In the genomic region with DNA sequence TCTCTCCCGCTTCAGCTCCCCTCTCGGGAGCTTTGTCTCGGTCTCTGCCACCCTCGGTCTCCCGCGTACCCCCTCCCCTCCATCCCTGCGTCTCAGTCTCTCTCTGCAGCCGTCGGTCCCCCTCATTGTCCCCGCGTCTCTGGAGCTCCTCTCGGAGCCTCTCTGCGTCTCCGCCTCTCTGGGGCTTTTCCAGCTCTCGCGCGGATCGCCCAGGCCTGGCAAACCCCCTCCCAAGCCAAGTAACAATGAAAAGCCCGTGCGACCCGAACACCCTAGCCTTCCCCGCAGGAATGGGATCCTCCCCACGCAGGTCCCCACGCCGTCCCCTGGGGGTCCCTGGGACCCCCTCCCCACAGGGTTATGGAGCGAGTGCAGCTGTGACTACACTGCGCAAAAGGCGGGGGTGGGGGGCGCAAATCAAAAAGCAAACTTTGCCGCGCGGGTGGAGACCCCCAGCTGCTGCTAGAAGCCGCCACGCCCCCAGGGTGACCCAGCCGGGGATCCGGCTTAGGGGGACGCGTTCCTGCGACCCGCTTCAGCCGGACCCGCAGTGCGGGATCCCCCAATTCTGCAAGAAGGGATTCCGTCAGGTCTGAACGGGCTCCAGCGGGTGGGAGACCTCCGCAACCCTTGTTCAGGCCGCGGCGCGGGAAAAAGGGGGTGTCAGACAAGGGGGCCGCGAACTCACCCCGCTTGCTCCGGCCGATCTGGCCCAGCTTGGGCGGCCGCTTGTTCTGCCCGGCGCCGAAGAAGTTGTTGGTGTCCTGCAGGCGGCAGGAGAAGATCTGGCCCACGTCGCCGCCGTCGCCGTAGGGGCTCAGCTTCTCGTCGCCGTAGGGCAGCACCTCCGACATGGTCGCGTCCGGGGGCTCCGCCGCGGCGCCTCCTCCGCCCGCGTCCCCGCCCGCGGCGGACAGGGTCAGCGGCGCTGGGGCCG, we compare ENCODE assay signal across 8 cellular contexts. TPM values are rescaled to one million over a fixed set of nuclear protein-coding genes. Genes with fewer than 3 reads are reported as not detected.
DNase-seq lines count a peak whose midpoint lies in the region; ATAC-seq, FAIRE-seq and TF ChIP-seq lines count a peak whose summit lies in the region.

No MANE protein-coding gene starts in this region.

- peaks cover 73% of the 10 kb centered on the region for H3K27me3 Mint-ChIP-seq in activated CD4-positive, alpha-beta T cell treated with anti-CD3 and anti-CD28 coated beads, Interleukin-2, amount 10 ng/mL, durations not matched to agents 7 days and 5 days
- peaks cover 30% of the 10 kb centered on the region for H3K27me3 Mint-ChIP-seq in astrocyte (ENCODE audit: low read depth, unreplicated experiment)

- CTCF ChIA-PET in activated CD4-positive, alpha-beta T cell treated with anti-CD3 and anti-CD28 coated beads, Interleukin-2, amount 10 ng/mL, durations not matched to agents 7 days and 5 days (lab: Charles Lee), result interaction anchor here (0.6 to 1.8 kb wide), 4 partner anchors 9 to 156 kb away, joined by 3 to 5 read pairs (median 4); no protein-coding TSS in a partner anchor

- H3K9me3 Mint-ChIP-seq in activated CD4-positive, alpha-beta T cell treated with anti-CD3 and anti-CD28 coated beads, Interleukin-2, amount 10 ng/mL, durations not matched to agents 7 days and 5 days, result no peaks in the 10 kb centered on the region
- H3K9me3 Mint-ChIP-seq in astrocyte (ENCODE audit: unreplicated experiment), result no peaks in the 10 kb centered on the region

- H3K4me3 ChIP-seq in astrocyte (ENCODE audit: insufficient read depth, low read depth, low read length), result peak overlapping the region; percentile 92
- H3K4me3 ChIP-seq in kidney (ENCODE audit: low read length in 2 of 2), result peak overlapping the region; percentile 81 to 85
- peak overlapping the region; percentile 35 to 63 (median 61) for H3K4me3 ChIP-seq in subcutaneous abdominal adipose tissue (ENCODE audit: low read depth in 1 of 5, low read length in 5 of 5)

- H3K36me3 ChIP-seq in astrocyte (ENCODE audit: insufficient read depth, low read length) (no peaks in the 10 kb centered on the region), kidney (ENCODE audit: control insufficient read depth in 1 of 2, insufficient read depth in 2 of 2, low read length in 2 of 2) (no peaks in the 10 kb centered on the region), subcutaneous abdominal adipose tissue (ENCODE audit: control insufficient read depth in 5 of 5, insufficient read depth in 5 of 5, low read length in 5 of 5) (no peaks in the 10 kb centered on the region)

- peaks cover 11% of the 10 kb centered on the region for H3K4me1 Mint-ChIP-seq in activated CD4-positive, alpha-beta T cell treated with anti-CD3 and anti-CD28 coated beads, Interleukin-2, amount 10 ng/mL, durations not matched to agents 7 days and 5 days
- H3K4me1 Mint-ChIP-seq in astrocyte (ENCODE audit: low read depth, unreplicated experiment), result peaks cover 25% of the 10 kb centered on the region

- no peak for ATAC-seq in GM18517 (IDR thresholded peaks at IDR 0.05; ENCODE audit: unreplicated experiment)

- POLR2A ChIA-PET in activated CD4-positive, alpha-beta T cell treated with anti-CD3 and anti-CD28 coated beads, Interleukin-2, amount 10 ng/mL, durations not matched to agents 7 days and 5 days (lab: Charles Lee), result no interaction called here

- no peaks in the 10 kb centered on the region for H3K9me3 ChIP-seq in astrocyte (ENCODE audit: insufficient read depth, low read depth, low read length)
- H3K9me3 ChIP-seq in kidney (ENCODE audit: control insufficient read depth in 1 of 2, low read length in 2 of 2), result no peaks in the 10 kb centered on the region
- H3K9me3 ChIP-seq in subcutaneous abdominal adipose tissue (ENCODE audit: control insufficient read depth in 5 of 5, low read length in 5 of 5), result no peaks in the 10 kb centered on the region

- H3K4me2 ChIP-seq in astrocyte (ENCODE audit: low read length), result peak overlapping the region; percentile 100

- H3K36me3 Mint-ChIP-seq in activated CD4-positive, alpha-beta T cell treated with anti-CD3 and anti-CD28 coated beads, Interleukin-2, amount 10 ng/mL, durations not matched to agents 7 days and 5 days (ENCODE audit: low read depth), result no peaks in the 10 kb centered on the region
- H3K36me3 Mint-ChIP-seq in astrocyte (ENCODE audit: low read depth, unreplicated experiment), result no peaks in the 10 kb centered on the region

- intact Hi-C loops in kidney (cut with DNase I), result no loop called here

- no peak for TF ChIP-seq CTCF in astrocyte (IDR thresholded peaks at IDR 0.05; ENCODE audit: insufficient read depth, low read depth, low read length)
- no peak for TF ChIP-seq CTCF in kidney (IDR thresholded peaks at IDR 0.05; ENCODE audit: borderline replicate concordance, extremely low read depth, insufficient read depth)

- H3K27me3 ChIP-seq in astrocyte (ENCODE audit: insufficient read depth, low read length) (no peaks in the 10 kb centered on the region), subcutaneous abdominal adipose tissue (ENCODE audit: control insufficient read depth in 5 of 5, insufficient read depth in 4 of 5, low read length in 5 of 5) (peaks cover 21 to 62% (median 43%) of the 10 kb centered on the region in 5 donors)

- FAIRE-seq in astrocyte (lab: Jason Lieb, UNC), result no peak
- no peak for FAIRE-seq in kidney (lab: Jason Lieb, UNC)

- H4K20me1 ChIP-seq in astrocyte (ENCODE audit: insufficient read depth, low read length), result peaks cover 46% of the 10 kb centered on the region

- no peak for DNase-seq in activated CD4-positive, alpha-beta T cell treated with anti-CD3 and anti-CD28 coated beads, Interleukin-2, amount 10 ng/mL, durations not matched to agents 7 days and 5 days
- no peak for DNase-seq in activated CD4-positive, alpha-beta T cell treated with anti-CD3 and anti-CD28 coated beads, Interleukin-2, amount 50 U/mL, for 4 hours
- DNase-seq in astrocyte (ENCODE audit: low read depth), result no peak
- DNase-seq in kidney, result peak; percentile 84
- DNase-seq in stimulated activated CD4-positive, alpha-beta T cell treated with anti-CD3 and anti-CD28 coated beads, Interleukin-2, amount 100 ng/mL, for 24 hours, result no peak
- DNase-seq in cerebellar nuclear complex (lab: John Stamatoyannopoulos, UW), result no peak

- H3K9ac ChIP-seq in astrocyte (ENCODE audit: low read length), result peak overlapping the region; percentile 95
- H3K9ac ChIP-seq in kidney (ENCODE audit: low read length in 2 of 2), result peak overlapping the region; percentile 74 to 81
- H3K9ac ChIP-seq in subcutaneous abdominal adipose tissue (ENCODE audit: low read length in 5 of 5), result peak overlapping the region in 2 of 5 donors; percentile 30 to 37

- H3K27ac ChIP-seq in astrocyte (ENCODE audit: low read depth, low read length) (peak overlapping the region; percentile 45), kidney (ENCODE audit: low read depth in 2 of 2, low read length in 2 of 2) (peak overlapping the region; percentile 84 to 92), subcutaneous abdominal adipose tissue (ENCODE audit: low read depth, low read length) (no peak overlapping the region)

- peak overlapping the region; percentile 62 for H3K27ac Mint-ChIP-seq in activated CD4-positive, alpha-beta T cell treated with anti-CD3 and anti-CD28 coated beads, Interleukin-2, amount 10 ng/mL, durations not matched to agents 7 days and 5 days
- peak overlapping the region; percentile 75 for H3K27ac Mint-ChIP-seq in astrocyte (ENCODE audit: unreplicated experiment)

- H3K4me1 ChIP-seq in astrocyte (ENCODE audit: insufficient read depth, low read length) (peaks cover 23% of the 10 kb centered on the region), kidney (ENCODE audit: control insufficient read depth in 1 of 2, insufficient read depth in 1 of 2, low read depth in 1 of 2, low read length in 2 of 2) (peaks cover 15 to 29% of the 10 kb centered on the region in 2 donors), subcutaneous abdominal adipose tissue (ENCODE audit: control insufficient read depth in 5 of 5, insufficient read depth in 5 of 5, low read length in 5 of 5) (peaks cover 0 to 31% (median 30%) of the 10 kb centered on the region in 5 donors)

- H2AFZ ChIP-seq in astrocyte (ENCODE audit: low read depth, low read length), result peak overlapping the region; percentile 69

- peaks cover 26% of the 10 kb centered on the region for H3K79me2 ChIP-seq in astrocyte (ENCODE audit: insufficient read depth, low read length)

- H3K4me3 Mint-ChIP-seq in activated CD4-positive, alpha-beta T cell treated with anti-CD3 and anti-CD28 coated beads, Interleukin-2, amount 10 ng/mL, durations not matched to agents 7 days and 5 days, result peak overlapping the region; percentile 61
- peak overlapping the region; percentile 91 for H3K4me3 Mint-ChIP-seq in astrocyte (ENCODE audit: unreplicated experiment)

RNA-seq across cellular contexts. Expression of gene CAMK2N1, which starts 1.2 kb away (rescaled TPM):
- under 1 TPM; 0.37 to 0.45 TPM for total RNA-seq in activated CD4-positive, alpha-beta T cell treated with anti-CD3 and anti-CD28 coated beads, Interleukin-2, amount 10 ng/mL, durations not matched to agents 7 days and 5 days
- 17.5 and 18.9 TPM in 2 replicates for total RNA-seq in astrocyte
- total RNA-seq in kidney, result 80.6 TPM
- polyA plus RNA-seq in kidney (ENCODE audit: insufficient read depth, low read depth, low replicate concordance), result 120 TPM

RNA-seq across cellular contexts. Expression of gene MUL1, which starts 23.2 kb away (rescaled TPM):
- 10 to 100 TPM; 17.4 to 20.1 TPM for total RNA-seq in activated CD4-positive, alpha-beta T cell treated with anti-CD3 and anti-CD28 coated beads, Interleukin-2, amount 10 ng/mL, durations not matched to agents 7 days and 5 days
- 30.1 and 32.5 TPM in 2 replicates for total RNA-seq in astrocyte
- total RNA-seq in kidney, result 33.0 TPM
- polyA plus RNA-seq in kidney (ENCODE audit: insufficient read depth, low read depth, low replicate concordance), result 40.0 TPM

Comparison
In these comparisons a context has a peak if more than half of its experiments do, and no peak if none do; other contexts are left out.
1. RNA of gene CAMK2N1, which starts 1.2 kb away (total RNA-seq): 80.6 TPM in kidney (single experiment) and 17.5 to 18.9 TPM in astrocyte; 0.37 to 0.45 TPM in activated CD4-positive, alpha-beta T cell treated with anti-CD3 and anti-CD28 coated beads, Interleukin-2, amount 10 ng/mL, durations not matched to agents 7 days and 5 days; every median in the first group is over 10 times any median in the second.
2. Peak in every context shown above with its lines, with median percentiles within 50 percentile points of each other: H3K4me3 ChIP-seq.